30 cellular contexts compared by ENCODE assay signal in the genomic region with DNA sequence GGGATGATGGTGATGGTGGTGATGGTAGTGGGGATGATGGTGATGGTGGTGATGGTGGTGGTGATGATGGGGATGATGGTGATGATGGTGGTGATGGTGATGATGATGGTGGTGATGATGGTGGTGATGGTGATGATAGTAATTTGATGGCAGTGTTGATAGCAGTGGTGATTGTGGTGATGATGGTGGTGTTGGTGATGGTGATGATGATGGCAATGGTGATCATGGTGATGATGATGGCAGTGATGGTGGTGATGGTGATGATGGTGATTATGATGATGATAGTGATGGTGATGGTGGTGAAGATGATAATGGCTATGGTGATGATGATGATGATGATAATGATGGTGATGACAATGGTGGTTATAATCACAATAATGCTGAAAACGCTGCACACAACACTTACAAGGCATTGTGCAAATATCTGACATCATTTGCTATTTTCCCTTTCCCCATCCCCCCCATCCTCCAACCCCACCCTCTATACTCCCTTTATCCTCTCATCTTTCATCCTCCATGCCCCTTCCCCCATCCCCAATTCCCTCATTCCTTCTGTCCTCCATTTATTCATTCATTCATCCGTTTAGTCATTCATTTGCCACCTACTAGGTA.
"Had no signal": no experiment of that assay in that cellular context is flagged by ENCODE, and none has a peak within 500 bp of the region (broad histone marks: within the 10 kb centered on the region; RNA-seq: fewer than 3 reads in every experiment).

No MANE protein-coding gene starts in this region.

- H3K27ac ChIP-seq: adrenal gland, body of pancreas, cardiac muscle cell, esophagus muscularis mucosa, foreskin keratinocyte, gastrocnemius medialis, heart left ventricle had no signal

- H3K9me3 ChIP-seq: adrenal gland, body of pancreas, gastrocnemius medialis had no signal

- DNase-seq: activated CD4-positive, alpha-beta memory T cell treated with anti-CD3 and anti-CD28 coated beads for 36 hours; activated CD4-positive, alpha-beta T cell treated with anti-CD3 and anti-CD28 coated beads for 36 hours; activated CD4-positive, alpha-beta T cell treated with anti-CD3 and anti-CD28 coated beads, Interleukin-2, amount 10 ng/mL, durations not matched to agents 24 days and 14 days; activated CD4-positive, CD25-positive, alpha-beta regulatory T cell; activated CD4-positive, CD25-positive, alpha-beta regulatory T cell treated with anti-CD3 and anti-CD28 coated beads, Interleukin-2, amount 50 U/mL, for 72 hours; activated CD8-positive, alpha-beta memory T cell treated with anti-CD3 and anti-CD28 coated beads, Interleukin-2, amount 10 ng/mL, durations not matched to agents 7 days and 5 days; activated CD8-positive, alpha-beta memory T cell treated with anti-CD3 and anti-CD28 coated beads, Interleukin-2, amount 50 U/mL, for 4 hours; activated CD8-positive, alpha-beta T cell treated with anti-CD3 and anti-CD28 coated beads, Interleukin-2, amount 10 ng/mL, durations not matched to agents 7 days and 5 days; activated effector memory CD4-positive, alpha-beta T cell treated with anti-CD3 and anti-CD28 coated beads, Interleukin-2, amount 50 U/mL, for 16 hours; activated naive CD4-positive, alpha-beta T cell treated with anti-CD3 and anti-CD28 coated beads for 36 hours; activated naive CD8-positive, alpha-beta T cell treated with anti-CD3 and anti-CD28 coated beads for 36 hours; activated naive CD8-positive, alpha-beta T cell treated with anti-CD3 and anti-CD28 coated beads, Interleukin-2, amount 50 U/mL, for 24 hours; activated T-cell treated with anti-CD3 and anti-CD28 coated beads, Interleukin-2, amount 50 U/mL, for 1 hour; activated T-cell treated with anti-CD3 and anti-CD28 coated beads, Interleukin-2, amount 50 U/mL, for 48 hours; adrenal gland; amygdala; aorta; body of pancreas; cortex of kidney; dermis blood vessel endothelial cell; effector CD4-positive, alpha-beta T cell; effector memory CD8-positive, alpha-beta T cell; erythroblast; foreskin keratinocyte; glutamatergic neuron; heart left ventricle; T-helper 2 cell had no signal

- H3K4me1 ChIP-seq: adrenal gland, body of pancreas, foreskin keratinocyte, gastrocnemius medialis had no signal

- H3K27me3 ChIP-seq: adrenal gland, body of pancreas, cardiac muscle cell, foreskin keratinocyte, gastrocnemius medialis, heart left ventricle had no signal

- H3K36me3 ChIP-seq: adrenal gland, cardiac muscle cell, esophagus muscularis mucosa, gastrocnemius medialis, heart left ventricle had no signal

- ATAC-seq: activated CD4-positive, alpha-beta T cell treated with anti-CD3 and anti-CD28 coated beads for 36 hours; activated CD8-positive, alpha-beta memory T cell treated with anti-CD3 and anti-CD28 coated beads, Interleukin-2, amount 10 ng/mL, durations not matched to agents 7 days and 5 days; activated CD8-positive, alpha-beta T cell treated with anti-CD3 and anti-CD28 coated beads, Interleukin-2, amount 10 ng/mL, durations not matched to agents 7 days and 5 days; activated naive CD8-positive, alpha-beta T cell treated with anti-CD3 and anti-CD28 coated beads, Interleukin-2, amount 50 U/mL, for 24 hours; body of pancreas; effector memory CD8-positive, alpha-beta T cell; foreskin keratinocyte; gastrocnemius medialis; heart left ventricle had no signal

- H3K4me3 ChIP-seq: adrenal gland, body of pancreas, cardiac muscle cell, esophagus muscularis mucosa, gastrocnemius medialis, heart left ventricle had no signal
